In genomic region chr16:30777591-30778297, GRCh38 we compare ENCODE assay signal across 16 cellular contexts. TPM values are rescaled to one million over a fixed set of nuclear protein-coding genes. Genes with fewer than 3 reads are reported as not detected.
DNase-seq lines count a peak whose midpoint lies in the region; ATAC-seq, FAIRE-seq and TF ChIP-seq lines count a peak whose summit lies in the region.
"Had no signal": no experiment of that assay in that cellular context is flagged by ENCODE, and none has a peak within 500 bp of the region (broad histone marks: within the 10 kb centered on the region; RNA-seq: fewer than 3 reads in every experiment).

No MANE protein-coding gene starts in this region.

- intact Hi-C loops in endothelial cell of umbilical vein (cut with micrococcal nuclease) = no loop called here
- intact Hi-C loops in gastrocnemius medialis (cut with DNase I; ENCODE audit: low total_unique reads) = no loop called here
- intact Hi-C loops in mucosa of descending colon (cut with DNase I, micrococcal nuclease) = no loop called here

- H3K27me3 ChIP-seq in endothelial cell of umbilical vein (ENCODE audit: control insufficient read depth in 2 of 2, insufficient read depth in 2 of 2, low read length in 2 of 2) (no peaks in the 10 kb centered on the region), gastrocnemius medialis (no peaks in the 10 kb centered on the region)
- H3K27me3 ChIP-seq: colonic mucosa, thyroid gland had no signal

- H4K20me1 ChIP-seq in endothelial cell of umbilical vein (replicated peaks; ENCODE audit: control insufficient read depth, extremely low read depth, insufficient read depth, low read length) = no peaks in the 10 kb centered on the region

- H3K27ac Mint-ChIP-seq in activated T-cell treated with anti-CD3 and anti-CD28 coated beads, Interleukin-2, amount 50 U/mL, for 72 hours = peak overlapping the region; percentile 27

- DNase-seq in activated T-cell treated with anti-CD3 and anti-CD28 coated beads, Interleukin-2, amount 50 U/mL, for 72 hours = no peak
- DNase-seq in activated T-cell treated with anti-CD3 and anti-CD28 coated beads, Interleukin-2, amount 50 U/mL, for 48 hours = no peak
- DNase-seq in SK-N-MC (ENCODE audit: low read depth, low spot score) (no peak), endothelial cell of umbilical vein (ENCODE audit: low read depth, low spot score) (no peak), gastrocnemius medialis (peak in 1 of 2 donors; percentile 60), SIG-M5 treated with dmso at 0.1 percent for 504 hours (lab: John Stamatoyannopoulos, UW; ENCODE audit: unreplicated experiment) (no peak), NCI-H187 treated with DMSO at 0.1 percent for 48 hours (lab: John Stamatoyannopoulos, UW) (no peak), mucosa of descending colon (no peak)
- DNase-seq: colonic mucosa, foreskin melanocyte, GOT3, kidney glomerular epithelial cell, NCI-H2081 treated with DMSO at 0.1 percent for 48 hours had no signal

- no TSS peak for BruUV-seq in endothelial cell of umbilical vein (replicated peaks; lab: Mats Ljungman, UMichigan)

- ATAC-seq in activated T-cell treated with anti-CD3 and anti-CD28 coated beads, Interleukin-2, amount 50 U/mL, for 72 hours (replicated peaks in 1 of 2) = no peak
- peak in 1 of 2 donors; percentile 8 for ATAC-seq in gastrocnemius medialis
- ATAC-seq in mucosa of descending colon = no peak

- H3K4me1 Mint-ChIP-seq in activated T-cell treated with anti-CD3 and anti-CD28 coated beads, Interleukin-2, amount 50 U/mL, for 72 hours (ENCODE audit: low read depth) = peaks cover 27% of the 10 kb centered on the region

- no peak for FAIRE-seq in endothelial cell of umbilical vein (lab: Jason Lieb, UNC)
- FAIRE-seq: TTC549 had no signal

- peak overlapping the region; percentile 77 to 91 for H3K4me3 Mint-ChIP-seq in activated T-cell treated with anti-CD3 and anti-CD28 coated beads, Interleukin-2, amount 50 U/mL, for 72 hours

- H3K4me1 ChIP-seq in endothelial cell of umbilical vein (ENCODE audit: control insufficient read depth, extremely low read depth, insufficient read depth, low read length) (peaks cover 8% of the 10 kb centered on the region), gastrocnemius medialis (peaks cover 31 to 41% of the 10 kb centered on the region in 2 donors), mucosa of descending colon (ENCODE audit: low read depth) (peaks cover 29% of the 10 kb centered on the region)
- H3K4me1 ChIP-seq: colonic mucosa, prostate gland had no signal

- H3K27me3 Mint-ChIP-seq in activated T-cell treated with anti-CD3 and anti-CD28 coated beads, Interleukin-2, amount 50 U/mL, for 72 hours (ENCODE audit: low read depth) = no peaks in the 10 kb centered on the region

- H2AFZ ChIP-seq in endothelial cell of umbilical vein (ENCODE audit: low read depth, low read length) = no peak overlapping the region

- dilution Hi-C loops in endothelial cell of umbilical vein (cut with MboI; ENCODE audit: extremely low pct_ligation_motif_present, low sequenced_read_pairs) = no loop called here

- peak; percentile 28 for TF ChIP-seq POLR2A in endothelial cell of umbilical vein (IDR thresholded peaks at IDR 0.05; ENCODE audit: low read depth, low read length)
- TF ChIP-seq POLR2A in gastrocnemius medialis (IDR thresholded peaks at IDR 0.05) = no peak

- H3K9me3 Mint-ChIP-seq in activated T-cell treated with anti-CD3 and anti-CD28 coated beads, Interleukin-2, amount 50 U/mL, for 72 hours = no peaks in the 10 kb centered on the region

- H3K27ac ChIP-seq in SK-N-MC (0 out of 2 replicates have a peak overlapping the region, but pooled peaks have one; percentile 31), endothelial cell of umbilical vein (ENCODE audit: insufficient read depth, low read depth, low read length) (no peak overlapping the region), gastrocnemius medialis (peak overlapping the region; percentile 71 to 96 (median 89))
- H3K27ac ChIP-seq: prostate gland had no signal

- TF ChIP-seq CTCF in endothelial cell of umbilical vein (IDR thresholded peaks at IDR 0.05; ENCODE audit: extremely low read depth in 1 of 2, insufficient read depth in 1 of 2, low read depth in 1 of 2, low read length in 2 of 2) (no peak), gastrocnemius medialis (IDR thresholded peaks at IDR 0.05 in 4 of 5, conservative IDR thresholded peaks at IDR 0.05 in 1 of 5) (peak in 2 of 5 experiments; percentile 13 to 41), mucosa of descending colon (IDR thresholded peaks at IDR 0.05) (no peak)

- peaks cover 13% of the 10 kb centered on the region; the same call in 1 of the 2 replicates for H3K36me3 ChIP-seq in SK-N-MC (ENCODE audit: insufficient read depth, low read length)
- peaks cover 0 to 20% of the 10 kb centered on the region in 2 experiments for H3K36me3 ChIP-seq in endothelial cell of umbilical vein (ENCODE audit: control insufficient read depth in 2 of 2, extremely low read depth in 1 of 2, insufficient read depth in 2 of 2, low read length in 2 of 2)
- H3K36me3 ChIP-seq in gastrocnemius medialis = peaks cover 0 to 28% of the 10 kb centered on the region in 2 donors
- H3K36me3 ChIP-seq in mucosa of descending colon (ENCODE audit: low read depth) = no peaks in the 10 kb centered on the region

- H3K79me2 ChIP-seq in endothelial cell of umbilical vein (ENCODE audit: control insufficient read depth, insufficient read depth, low read length) = no peaks in the 10 kb centered on the region

- H3K4me3 ChIP-seq in SK-N-MC (no peak overlapping the region), endothelial cell of umbilical vein (replicated peaks in 1 of 3; ENCODE audit: insufficient read depth in 1 of 3, low read depth in 1 of 3, low read length in 3 of 3) (no peak overlapping the region), gastrocnemius medialis (no peak overlapping the region), mucosa of descending colon (no peak overlapping the region)
- H3K4me3 ChIP-seq: colonic mucosa, prostate gland, thyroid gland had no signal

- CTCF ChIA-PET in endothelial cell of umbilical vein (lab: Charles Lee) = interaction anchor here (2.2 kb wide), 1 partner anchor 37 kb away, joined by 9 read pairs; no protein-coding TSS in a partner anchor

- H3K9ac ChIP-seq in SK-N-MC (ENCODE audit: insufficient read length) (no peak overlapping the region), endothelial cell of umbilical vein (replicated peaks; ENCODE audit: extremely low read depth, insufficient read depth, low read length) (no peak overlapping the region)

- in situ Hi-C loops in gastrocnemius medialis (cut with MboI; ENCODE audit: low sequenced_read_pairs in 4 of 4) = no loop called here

- POLR2A ChIA-PET in endothelial cell of umbilical vein (lab: Charles Lee) = no interaction called here

- no peaks in the 10 kb centered on the region for H3K9me3 ChIP-seq in SK-N-MC (ENCODE audit: low read depth, low read length)
- H3K9me3 ChIP-seq in endothelial cell of umbilical vein (replicated peaks; ENCODE audit: control insufficient read depth, insufficient read depth, low read length) = no peaks in the 10 kb centered on the region
- H3K9me3 ChIP-seq in gastrocnemius medialis = no peaks in the 10 kb centered on the region
- H3K9me3 ChIP-seq in mucosa of descending colon = no peaks in the 10 kb centered on the region
- H3K9me3 ChIP-seq: colonic mucosa, prostate gland, thyroid gland had no signal

- peaks cover 2 to 8% of the 10 kb centered on the region in 2 donors for H3K36me3 Mint-ChIP-seq in activated T-cell treated with anti-CD3 and anti-CD28 coated beads, Interleukin-2, amount 50 U/mL, for 72 hours (ENCODE audit: insufficient read depth in 2 of 2)

- H3K9me1 ChIP-seq in endothelial cell of umbilical vein (replicated peaks; ENCODE audit: control insufficient read depth, extremely low read depth, insufficient read depth, low read length) = no peaks in the 10 kb centered on the region

- no peak overlapping the region for H3K4me2 ChIP-seq in endothelial cell of umbilical vein (ENCODE audit: insufficient read depth, low read length)

RNA-seq across cellular contexts. Expression of gene ZNF629, which starts 9.3 kb away (rescaled TPM):
- total RNA-seq in activated T-cell treated with anti-CD3 and anti-CD28 coated beads, Interleukin-2, amount 50 U/mL, for 72 hours = 1 to 10 TPM; 3.7 TPM
- total RNA-seq in endothelial cell of umbilical vein = 11.2 and 11.7 TPM in 2 replicates
- polyA plus RNA-seq in endothelial cell of umbilical vein = 5.2 and 5.6 TPM in 2 replicates
- 4.5 and 4.7 TPM in 2 replicates for polyA plus RNA-seq in endothelial cell of umbilical vein (2011; cell fraction: cytosol; rRNA removed)
- 7.8 and 8.0 TPM in 2 replicates for polyA plus RNA-seq in endothelial cell of umbilical vein (2011; cell fraction: nucleus; rRNA removed)
- polyA plus RNA-seq in endothelial cell of umbilical vein (2012) = 7.8 and 9.0 TPM in 2 replicates
- polyA minus RNA-seq in endothelial cell of umbilical vein = 6.0 and 6.6 TPM in 2 replicates
- polyA minus RNA-seq in endothelial cell of umbilical vein (2011; cell fraction: cytosol; rRNA and poly(A)+ RNA removed) = 7.5 TPM
- polyA minus RNA-seq in endothelial cell of umbilical vein (2011; cell fraction: nucleus; rRNA and poly(A)+ RNA removed) = 5.1 and 7.2 TPM in 2 replicates
- total RNA-seq in gastrocnemius medialis = 10 to 100 TPM in 2 of 4 donors, 1 to 10 TPM in 2; 9.1 to 12.7 (median 10.3) TPM
- 10 to 100 TPM; 13.4 to 14.9 (median 14.6) TPM for total RNA-seq in mucosa of descending colon

RNA-seq across cellular contexts. Expression of gene RNF40, which starts 15.6 kb away (rescaled TPM):
- 10 to 100 TPM; 60.2 to 63.5 TPM for total RNA-seq in activated T-cell treated with anti-CD3 and anti-CD28 coated beads, Interleukin-2, amount 50 U/mL, for 72 hours
- total RNA-seq in endothelial cell of umbilical vein = 97.0 and 102 TPM in 2 replicates
- polyA plus RNA-seq in endothelial cell of umbilical vein = 60.5 and 67.6 TPM in 2 replicates
- 60.2 and 66.2 TPM in 2 replicates for polyA plus RNA-seq in endothelial cell of umbilical vein (2011; cell fraction: cytosol; rRNA removed)
- 134 and 176 TPM in 2 replicates for polyA plus RNA-seq in endothelial cell of umbilical vein (2011; cell fraction: nucleus; rRNA removed)
- polyA plus RNA-seq in endothelial cell of umbilical vein (2012) = 66.5 and 76.5 TPM in 2 replicates
- polyA minus RNA-seq in endothelial cell of umbilical vein = 110 and 121 TPM in 2 replicates
- polyA minus RNA-seq in endothelial cell of umbilical vein (2011; cell fraction: cytosol; rRNA and poly(A)+ RNA removed) = 57.5 TPM
- polyA minus RNA-seq in endothelial cell of umbilical vein (2011; cell fraction: nucleus; rRNA and poly(A)+ RNA removed) = 50.0 and 55.9 TPM in 2 replicates
- 10 to 100 TPM; 42.8 to 90.0 (median 57.0) TPM for total RNA-seq in gastrocnemius medialis
- 100 to 1,000 TPM in 1 of 3 donors, 10 to 100 TPM in 2; 87.6 to 110 (median 96.3) TPM for total RNA-seq in mucosa of descending colon

RNA-seq across cellular contexts. Expression of gene CFAP119, which starts 15.9 kb away (rescaled TPM):
- total RNA-seq in activated T-cell treated with anti-CD3 and anti-CD28 coated beads, Interleukin-2, amount 50 U/mL, for 72 hours = 1 to 10 TPM; 3.2 to 4.7 TPM
- 6.5 and 7.2 TPM in 2 replicates for total RNA-seq in endothelial cell of umbilical vein
- polyA plus RNA-seq in endothelial cell of umbilical vein = 9.5 and 13.7 TPM in 2 replicates
- 5.4 and 7.2 TPM in 2 replicates for polyA plus RNA-seq in endothelial cell of umbilical vein (2011; cell fraction: cytosol; rRNA removed)
- 45.2 and 58.3 TPM in 2 replicates for polyA plus RNA-seq in endothelial cell of umbilical vein (2011; cell fraction: nucleus; rRNA removed)
- polyA plus RNA-seq in endothelial cell of umbilical vein (2012) = 3.8 and 4.3 TPM in 2 replicates
- 2.6 and 3.1 TPM in 2 replicates for polyA minus RNA-seq in endothelial cell of umbilical vein
- 8.9 TPM for polyA minus RNA-seq in endothelial cell of umbilical vein (2011; cell fraction: cytosol; rRNA and poly(A)+ RNA removed)
- polyA minus RNA-seq in endothelial cell of umbilical vein (2011; cell fraction: nucleus; rRNA and poly(A)+ RNA removed) = 3.7 and 6.4 TPM in 2 replicates
- total RNA-seq in gastrocnemius medialis = 1 to 10 TPM in 2 of 4 donors, under 1 TPM in 1, not detected in 1; 0.73 to 5.8 (median 1.7) TPM
- 1 to 10 TPM; 4.6 to 5.5 (median 5.1) TPM for total RNA-seq in mucosa of descending colon

RNA-seq across cellular contexts. Expression of gene PHKG2, which starts 29.5 kb away (rescaled TPM):
- total RNA-seq in activated T-cell treated with anti-CD3 and anti-CD28 coated beads, Interleukin-2, amount 50 U/mL, for 72 hours = 10 to 100 TPM; 38.0 to 38.5 TPM
- 33.0 and 34.1 TPM in 2 replicates for total RNA-seq in endothelial cell of umbilical vein
- polyA plus RNA-seq in endothelial cell of umbilical vein = 48.8 and 55.4 TPM in 2 replicates
- 24.1 and 26.9 TPM in 2 replicates for polyA plus RNA-seq in endothelial cell of umbilical vein (2011; cell fraction: cytosol; rRNA removed)
- polyA plus RNA-seq in endothelial cell of umbilical vein (2011; cell fraction: nucleus; rRNA removed) = 135 and 139 TPM in 2 replicates
- polyA plus RNA-seq in endothelial cell of umbilical vein (2012) = 22.1 and 27.3 TPM in 2 replicates
- polyA minus RNA-seq in endothelial cell of umbilical vein = 36.8 and 40.1 TPM in 2 replicates
- 16.7 TPM for polyA minus RNA-seq in endothelial cell of umbilical vein (2011; cell fraction: cytosol; rRNA and poly(A)+ RNA removed)
- 35.1 and 43.3 TPM in 2 replicates for polyA minus RNA-seq in endothelial cell of umbilical vein (2011; cell fraction: nucleus; rRNA and poly(A)+ RNA removed)
- total RNA-seq in gastrocnemius medialis = 10 to 100 TPM in 3 of 4 donors, 1 to 10 TPM in 1; 8.8 to 30.0 (median 21.6) TPM
- 10 to 100 TPM; 32.1 to 37.6 (median 33.0) TPM for total RNA-seq in mucosa of descending colon
